1 cellular context compared by ENCODE assay signal in genomic region chr9:18747590-18747989, GRCh38.
TF ChIP-seq lines count a peak whose summit lies in the region.

No MANE protein-coding gene starts in this region.

TF ChIP-seq in IMR-90, 13 proteins besides CTCF, POLR2A, EP300 and RAD21 (continued from another document):
- TF ChIP-seq SMC3 (IDR thresholded peaks at IDR 0.05; ENCODE audit: low read depth, low read length) (no peak), CEBPB (IDR thresholded peaks at IDR 0.05; ENCODE audit: low read depth, low read length) (no peak)
